In the genomic region with DNA sequence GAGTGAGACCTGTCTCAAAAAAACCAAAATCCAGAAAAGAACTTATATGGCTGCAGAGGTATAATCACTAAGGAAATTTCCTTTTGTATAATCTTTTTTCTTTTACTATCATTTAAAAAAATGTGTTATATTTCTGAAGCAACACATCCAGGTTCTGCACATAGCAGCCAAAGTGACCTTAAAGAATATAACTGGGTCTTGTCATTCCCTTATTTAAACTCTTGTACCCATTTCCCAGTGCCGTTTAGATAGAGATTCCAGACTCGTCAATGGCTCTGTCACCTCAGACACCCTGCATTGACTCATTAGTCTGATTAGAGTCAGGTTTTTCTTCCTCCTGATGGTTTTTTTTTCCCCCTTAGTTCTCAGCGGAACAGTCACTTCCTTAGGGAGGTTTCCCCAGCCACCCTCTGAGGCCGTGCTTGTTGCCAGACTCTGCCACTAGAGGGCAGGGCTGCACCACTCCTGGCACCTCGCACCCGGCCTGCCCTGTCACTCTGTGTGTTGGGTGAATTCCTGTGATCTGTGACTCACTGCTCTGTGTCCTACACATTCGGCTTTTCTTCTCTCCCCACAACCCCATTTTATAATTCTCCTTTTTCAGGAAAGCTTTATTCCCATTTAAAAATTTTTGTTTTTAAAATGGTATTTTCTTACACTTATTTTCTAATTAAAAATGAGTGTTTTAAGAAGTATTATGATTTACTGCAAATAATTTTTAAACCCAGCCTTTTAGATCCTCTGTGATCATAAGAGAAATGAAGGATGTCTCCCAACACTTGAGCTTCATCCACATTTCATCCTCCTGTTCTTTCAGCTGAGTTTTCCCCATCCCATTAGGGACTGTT, we compare ENCODE assay signal across 8 cellular contexts. TPM values are rescaled to one million over a fixed set of nuclear protein-coding genes. Genes with fewer than 3 reads are reported as not detected.
DNase-seq lines count a peak whose midpoint lies in the region; ATAC-seq and TF ChIP-seq lines count a peak whose summit lies in the region.

No MANE protein-coding gene starts in this region.

- POLR2A ChIA-PET in PC-9 (lab: Charles Lee; ENCODE audit: unreplicated experiment), result interaction anchor here (0.7 kb wide), 1 partner anchor 143 kb away, joined by 3 read pairs; a partner anchor contains a TSS

- H3K27me3 ChIP-seq in PC-9 (ENCODE audit: insufficient read depth, low read depth), result no peaks in the 10 kb centered on the region
- no peaks in the 10 kb centered on the region for H3K27me3 ChIP-seq in esophagus squamous epithelium

- peaks cover 3% of the 10 kb centered on the region; the same call in 1 of the 2 replicates for H4K20me1 ChIP-seq in PC-9 (ENCODE audit: insufficient read depth)

- no peak overlapping the region for H3K4me2 ChIP-seq in PC-9

- CTCF ChIA-PET in PC-9 (lab: Charles Lee), result interaction anchor here (0.6 to 1.0 kb wide), 4 partner anchors 9 to 441 kb away, joined by 3 to 6 read pairs (median 4); no protein-coding TSS in a partner anchor

- DNase-seq in Caki2 (ENCODE audit: low read depth) (peak; percentile 88), GM20000 (ENCODE audit: low spot score) (peak; percentile 87), HS-27A (ENCODE audit: low read depth) (peak; percentile 59), PC-9 (peak; percentile 83 to 92), esophagus squamous epithelium (lab: John Stamatoyannopoulos, UW) (peak; percentile 25), natural killer cell (peak; percentile 87)
- DNase-seq in activated T-cell treated with anti-CD3 and anti-CD28 coated beads, Interleukin-2, amount 50 U/mL, for 4 hours, result peak; percentile 91

- no peak overlapping the region for H3K27ac ChIP-seq in PC-9
- H3K27ac ChIP-seq in esophagus squamous epithelium, result peak overlapping the region; percentile 8 to 83 (median 72)

- no peaks in the 10 kb centered on the region for H3K9me2 ChIP-seq in PC-9 (ENCODE audit: insufficient read depth)

- peaks cover 5% of the 10 kb centered on the region for H3F3A ChIP-seq in PC-9 (ENCODE audit: insufficient read depth, low read depth)

- TF ChIP-seq CTCF in GM20000 (IDR thresholded peaks at IDR 0.05; ENCODE audit: extremely low read depth, missing control alignments), result peak; percentile 90
- peak; percentile 86 for TF ChIP-seq CTCF in PC-9 (conservative IDR thresholded peaks at IDR 0.05)
- peak; percentile 88 to 97 (median 96) for TF ChIP-seq CTCF in esophagus squamous epithelium (IDR thresholded peaks at IDR 0.05)
- TF ChIP-seq CTCF in natural killer cell (IDR thresholded peaks at IDR 0.05), result peak; percentile 96

- intact Hi-C loops in PC-9 (cut with micrococcal nuclease; ENCODE audit: unreplicated experiment) (loop anchor here (1.0 kb wide), 1 partner anchor 59 kb away; no protein-coding TSS in a partner anchor), esophagus squamous epithelium (cut with DNase I) (no loop called here), natural killer cell (cut with micrococcal nuclease) (loop anchor here (1.0 to 10.0 kb wide), 4 partner anchors 86 to 838 kb away; no protein-coding TSS in a partner anchor)

- H3K27me3 Mint-ChIP-seq in activated T-cell treated with anti-CD3 and anti-CD28 coated beads, Interleukin-2, amount 50 U/mL, for 4 hours (ENCODE audit: low read depth), result no peaks in the 10 kb centered on the region
- H3K27me3 Mint-ChIP-seq in natural killer cell (ENCODE audit: low read depth in 2 of 2), result no peaks in the 10 kb centered on the region
- no peaks in the 10 kb centered on the region for H3K27me3 Mint-ChIP-seq in stimulated activated memory B cell treated with anti-CD40 and anti-IgM and Interleukin-4, amounts not matched to agents 10 μg/mL and 1 μg/mL and 100 μg/mL, for 72 hours

- H3K9me3 Mint-ChIP-seq in activated T-cell treated with anti-CD3 and anti-CD28 coated beads, Interleukin-2, amount 50 U/mL, for 4 hours, result no peaks in the 10 kb centered on the region
- no peaks in the 10 kb centered on the region for H3K9me3 Mint-ChIP-seq in natural killer cell
- H3K9me3 Mint-ChIP-seq in stimulated activated memory B cell treated with anti-CD40 and anti-IgM and Interleukin-4, amounts not matched to agents 10 μg/mL and 1 μg/mL and 100 μg/mL, for 72 hours, result no peaks in the 10 kb centered on the region

- peaks cover 4% of the 10 kb centered on the region for H3K4me1 Mint-ChIP-seq in activated T-cell treated with anti-CD3 and anti-CD28 coated beads, Interleukin-2, amount 50 U/mL, for 4 hours (ENCODE audit: low read depth)
- H3K4me1 Mint-ChIP-seq in natural killer cell, result peaks cover 12 to 17% of the 10 kb centered on the region in 2 donors
- peaks cover 19% of the 10 kb centered on the region for H3K4me1 Mint-ChIP-seq in stimulated activated memory B cell treated with anti-CD40 and anti-IgM and Interleukin-4, amounts not matched to agents 10 μg/mL and 1 μg/mL and 100 μg/mL, for 72 hours

- peaks cover 30% of the 10 kb centered on the region for H3K36me3 Mint-ChIP-seq in activated T-cell treated with anti-CD3 and anti-CD28 coated beads, Interleukin-2, amount 50 U/mL, for 4 hours (ENCODE audit: insufficient read depth)
- peaks cover 6% of the 10 kb centered on the region for H3K36me3 Mint-ChIP-seq in natural killer cell
- peaks cover 71% of the 10 kb centered on the region for H3K36me3 Mint-ChIP-seq in stimulated activated memory B cell treated with anti-CD40 and anti-IgM and Interleukin-4, amounts not matched to agents 10 μg/mL and 1 μg/mL and 100 μg/mL, for 72 hours

- TF ChIP-seq POLR2A in esophagus squamous epithelium (IDR thresholded peaks at IDR 0.05), result no peak

- BruUV-seq in PC-9 (replicated peaks; lab: Mats Ljungman, UMichigan), result no TSS peak

- peak; percentile 100 for ATAC-seq in activated T-cell treated with anti-CD3 and anti-CD28 coated beads, Interleukin-2, amount 50 U/mL, for 4 hours
- ATAC-seq in natural killer cell, result peak; percentile 99 to 100 (median 100)
- ATAC-seq in stimulated activated memory B cell treated with anti-CD40 and anti-IgM and Interleukin-4, amounts not matched to agents 10 μg/mL and 1 μg/mL and 100 μg/mL, for 72 hours, result peak; percentile 99

- H3K9me3 ChIP-seq in PC-9 (ENCODE audit: insufficient read depth, low read depth), result no peaks in the 10 kb centered on the region
- H3K9me3 ChIP-seq in esophagus squamous epithelium, result no peaks in the 10 kb centered on the region

- H3K27ac Mint-ChIP-seq in natural killer cell, result peak overlapping the region; percentile 32 to 83
- H3K27ac Mint-ChIP-seq in stimulated activated memory B cell treated with anti-CD40 and anti-IgM and Interleukin-4, amounts not matched to agents 10 μg/mL and 1 μg/mL and 100 μg/mL, for 72 hours, result peak overlapping the region; percentile 52

- 2 to 3% methylated on average over 7 of the region's 7 CpGs for WGBS in esophagus squamous epithelium, 2 donors

- H3K4me3 ChIP-seq in PC-9 (no peak overlapping the region), esophagus squamous epithelium (no peak overlapping the region)

- H2AFZ ChIP-seq in PC-9, result no peak overlapping the region

- H3K36me3 ChIP-seq in PC-9 (ENCODE audit: low read depth) (0 out of 2 replicates have a peak, but pooled peaks cover 7% of the 10 kb centered on the region), esophagus squamous epithelium (peaks cover 5 to 93% (median 6%) of the 10 kb centered on the region in 3 donors)

- no peak overlapping the region for H3K4me3 Mint-ChIP-seq in activated T-cell treated with anti-CD3 and anti-CD28 coated beads, Interleukin-2, amount 50 U/mL, for 4 hours
- H3K4me3 Mint-ChIP-seq in natural killer cell, result no peak overlapping the region
- H3K4me3 Mint-ChIP-seq in stimulated activated memory B cell treated with anti-CD40 and anti-IgM and Interleukin-4, amounts not matched to agents 10 μg/mL and 1 μg/mL and 100 μg/mL, for 72 hours, result peak overlapping the region; percentile 8

- H3K79me2 ChIP-seq in PC-9 (ENCODE audit: low read depth), result no peaks in the 10 kb centered on the region

- in situ Hi-C loops in Caki2 (cut with HindIII; ENCODE audit: low pct_unique_long_range_greater_than_20kb, low sequenced_read_pairs), result no loop called here

- peaks cover 6% of the 10 kb centered on the region; the same call in 1 of the 2 replicates for H3K4me1 ChIP-seq in PC-9 (replicated peaks; ENCODE audit: insufficient read depth)
- H3K4me1 ChIP-seq in esophagus squamous epithelium, result peaks cover 10 to 40% (median 22%) of the 10 kb centered on the region in 3 donors

RNA-seq across cellular contexts. Expression of a gene that starts 32.1 kb away (rescaled TPM):
- total RNA-seq in Caki2 (2014; rRNA removed; shearing (Covaris generic); ENCODE audit: low replicate concordance), result 11.4 and 20.7 TPM in 2 replicates
- total RNA-seq in PC-9 (2021), result 69.0 and 81.7 TPM in 2 replicates
- total RNA-seq in activated T-cell treated with anti-CD3 and anti-CD28 coated beads, Interleukin-2, amount 50 U/mL, for 4 hours, result 10 to 100 TPM; 50.5 to 59.3 (median 51.5) TPM
- 100 to 1,000 TPM in 1 of 4 donors, 10 to 100 TPM in 3; 37.5 to 119 (median 48.7) TPM for total RNA-seq in esophagus squamous epithelium
- 100 to 1,000 TPM; 132 to 175 (median 165) TPM for total RNA-seq in natural killer cell

RNA-seq across cellular contexts. Expression of a gene that starts 32.2 kb away (rescaled TPM):
- not detected in 2 replicates for total RNA-seq in Caki2 (2014; rRNA removed; shearing (Covaris generic); ENCODE audit: low replicate concordance)
- total RNA-seq in PC-9 (2021), result not detected in 2 replicates
- not detected for total RNA-seq in activated T-cell treated with anti-CD3 and anti-CD28 coated beads, Interleukin-2, amount 50 U/mL, for 4 hours
- total RNA-seq in esophagus squamous epithelium, result not detected
- total RNA-seq in natural killer cell, result not detected

Comparison
In these comparisons a context has a peak if more than half of its experiments do, and no peak if none do; other contexts are left out.
1. DNase-seq: peak in every context shown above with its lines; median percentile 91 in activated T-cell treated with anti-CD3 and anti-CD28 coated beads, Interleukin-2, amount 50 U/mL, for 4 hours; 88 in Caki2; 88 in PC-9; 87 in GM20000; 87 in natural killer cell; 59 in HS-27A; 25 in esophagus squamous epithelium.